ENCODE assay signal across 17 cellular contexts in the genomic region with DNA sequence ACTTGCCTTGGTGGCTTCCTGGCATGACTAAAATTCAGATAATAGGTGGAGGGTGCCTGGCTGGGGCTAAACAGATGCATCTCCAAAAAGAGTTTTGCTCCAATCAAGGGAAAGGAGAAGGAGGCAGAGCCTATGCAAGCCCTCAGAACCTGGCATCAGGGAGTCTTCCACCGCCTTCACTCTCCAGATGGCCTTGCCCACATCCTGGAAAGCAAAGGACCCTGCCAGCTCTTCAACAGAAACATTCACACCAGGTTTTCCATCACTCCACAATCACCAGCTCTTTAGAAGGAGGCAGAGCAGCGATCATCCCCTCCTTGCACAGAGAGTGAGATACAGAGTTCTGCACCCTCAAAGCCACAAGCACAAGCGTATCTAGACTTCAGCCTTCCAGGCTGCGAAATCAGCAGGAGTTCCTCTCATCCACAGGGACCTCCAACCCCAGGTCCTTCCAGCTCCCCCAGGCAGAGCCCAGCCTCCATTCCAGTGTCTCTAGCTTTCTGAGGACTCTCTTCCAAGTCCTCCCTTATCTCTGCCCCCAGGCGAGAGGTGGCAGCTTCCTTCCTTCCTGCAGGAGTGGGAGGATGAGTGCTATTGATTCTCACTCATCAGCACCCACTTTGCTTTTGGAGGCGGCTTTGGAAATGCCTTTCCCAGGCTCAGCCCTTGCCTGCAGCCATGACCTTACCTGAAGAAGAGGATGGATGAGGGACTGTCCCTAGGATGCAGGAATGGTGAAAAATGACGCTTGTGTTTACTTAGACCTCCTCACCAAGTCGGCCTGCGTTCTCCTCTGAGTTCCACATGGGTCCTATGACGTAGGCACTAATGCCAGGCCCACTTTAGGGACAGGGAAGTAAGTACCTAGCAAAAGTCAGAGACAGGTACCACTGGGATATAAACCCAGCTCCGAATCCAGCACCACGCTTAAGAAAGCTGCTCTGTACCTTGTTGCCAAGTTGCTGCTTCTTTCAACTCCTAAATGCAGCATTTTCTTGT.
"Had no signal": no experiment of that assay in that cellular context is flagged by ENCODE, and none has a peak within 500 bp of the region (broad histone marks: within the 10 kb centered on the region; RNA-seq: fewer than 3 reads in every experiment).

No MANE protein-coding gene starts in this region.

- H3K4me3 Mint-ChIP-seq: activated CD8-positive, alpha-beta T cell treated with anti-CD3 and anti-CD28 coated beads for 36 hours; activated naive CD4-positive, alpha-beta T cell treated with anti-CD3 and anti-CD28 coated beads, Interleukin-2, amount 10 ng/mL, durations not matched to agents 7 days and 5 days; memory B cell; naive thymus-derived CD4-positive, alpha-beta T cell had no signal

- H3K36me3 Mint-ChIP-seq: activated naive CD4-positive, alpha-beta T cell treated with anti-CD3 and anti-CD28 coated beads, Interleukin-2, amount 10 ng/mL, durations not matched to agents 7 days and 5 days; memory B cell had no signal

- H3K4me1 ChIP-seq: spleen had no signal

- H3K27ac ChIP-seq: coronary artery, pancreas, spleen, tibial artery had no signal

- H3K4me1 Mint-ChIP-seq: activated naive CD4-positive, alpha-beta T cell treated with anti-CD3 and anti-CD28 coated beads, Interleukin-2, amount 10 ng/mL, durations not matched to agents 7 days and 5 days; memory B cell had no signal

- H3K9me3 ChIP-seq: pancreas, tibial artery had no signal

- FAIRE-seq: endometrium, frontal cortex, pancreas had no signal

- H3K4me3 ChIP-seq: coronary artery, pancreas, spleen, tibial artery had no signal

- H3K27ac Mint-ChIP-seq: activated CD8-positive, alpha-beta T cell treated with anti-CD3 and anti-CD28 coated beads for 36 hours; activated naive CD4-positive, alpha-beta T cell treated with anti-CD3 and anti-CD28 coated beads, Interleukin-2, amount 10 ng/mL, durations not matched to agents 7 days and 5 days; activated T-helper 2 cell treated with anti-CD3 and anti-CD28 coated beads, Interferon-gamma antibody, Interleukin-2, Interleukin-4, amounts not matched to agents 10 μg/mL and 5 μg/mL and 100 μg/mL, durations not matched to agents 14 hours and 24 hours and 36 hours; memory B cell; naive thymus-derived CD4-positive, alpha-beta T cell had no signal

- ATAC-seq: activated CD8-positive, alpha-beta T cell treated with anti-CD3 and anti-CD28 coated beads for 36 hours; left ventricle myocardium superior; naive thymus-derived CD4-positive, alpha-beta T cell; pancreas had no signal

- DNase-seq: activated CD4-positive, alpha-beta T cell treated with anti-CD3 and anti-CD28 coated beads for 48 hours; activated CD4-positive, CD25-positive, alpha-beta regulatory T cell; activated CD8-positive, alpha-beta T cell treated with anti-CD3 and anti-CD28 coated beads for 36 hours; activated naive CD4-positive, alpha-beta T cell treated with anti-CD3 and anti-CD28 coated beads, Interleukin-2, amount 10 ng/mL, durations not matched to agents 7 days and 5 days; activated T-cell treated with anti-CD3 and anti-CD28 coated beads, Interleukin-2, amount 50 U/mL, for 1 hour; kidney glomerular epithelial cell; left ventricle myocardium superior; naive thymus-derived CD4-positive, alpha-beta T cell; pancreas; spleen; stimulated activated naive CD4-positive, alpha-beta T cell had no signal

- H3K36me3 ChIP-seq: pancreas, spleen, tibial artery had no signal

- H3K9me3 Mint-ChIP-seq: activated CD8-positive, alpha-beta T cell treated with anti-CD3 and anti-CD28 coated beads for 36 hours; activated naive CD4-positive, alpha-beta T cell treated with anti-CD3 and anti-CD28 coated beads, Interleukin-2, amount 10 ng/mL, durations not matched to agents 7 days and 5 days; activated T-helper 2 cell treated with anti-CD3 and anti-CD28 coated beads, Interferon-gamma antibody, Interleukin-2, Interleukin-4, amounts not matched to agents 10 μg/mL and 5 μg/mL and 100 μg/mL, durations not matched to agents 14 hours and 24 hours and 36 hours had no signal

- H3K27me3 ChIP-seq: pancreas, tibial artery had no signal
